Comparison of ENCODE assay signal across 8 cellular contexts in the genomic region with DNA sequence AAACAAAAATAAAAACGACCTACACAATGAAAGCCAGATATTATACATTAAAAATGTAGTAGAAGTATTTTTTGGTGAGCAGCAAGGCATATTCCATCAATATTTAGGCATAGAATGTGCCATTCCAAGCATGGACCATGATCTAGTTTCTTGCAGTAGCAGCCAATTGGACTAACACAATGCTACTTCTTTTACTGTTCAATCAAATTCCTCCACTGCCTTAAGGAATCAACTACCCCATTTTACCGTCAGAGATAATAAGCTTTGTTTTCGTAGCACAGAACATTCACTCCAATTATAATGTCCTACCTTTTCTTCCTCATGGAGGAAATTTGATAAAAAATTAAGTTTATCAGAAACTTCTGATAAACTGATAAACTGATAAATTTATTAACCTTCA. TPM values are rescaled to one million over a fixed set of nuclear protein-coding genes. Genes with fewer than 3 reads are reported as not detected.
A peak's percentile ranks its signal among the peaks of the same experiment; 100 is the strongest.
DNase-seq lines count a peak whose midpoint lies in the region; ATAC-seq, FAIRE-seq and TF ChIP-seq lines count a peak whose summit lies in the region.

No MANE protein-coding gene starts in this region.

- TF ChIP-seq CTCF in HFF-Myc (IDR thresholded peaks at IDR 0.05; ENCODE audit: low read depth, low read length, missing control alignments) (no peak), astrocyte (IDR thresholded peaks at IDR 0.05; ENCODE audit: insufficient read depth, low read depth, low read length) (no peak)

- no peak overlapping the region for H2AFZ ChIP-seq in ACC112 (ENCODE audit: low read length, unreplicated experiment)
- H2AFZ ChIP-seq in astrocyte (ENCODE audit: low read depth, low read length): no peak overlapping the region

- H3K9ac ChIP-seq in astrocyte (ENCODE audit: low read length): peak overlapping the region; percentile 99

- H3K4me2 ChIP-seq in astrocyte (ENCODE audit: low read length): peak overlapping the region; percentile 93

- H3K9me3 ChIP-seq in astrocyte (ENCODE audit: insufficient read depth, low read depth, low read length): no peaks in the 10 kb centered on the region

- no peaks in the 10 kb centered on the region for H3K27me3 Mint-ChIP-seq in astrocyte (ENCODE audit: low read depth, unreplicated experiment)

- H3K79me2 ChIP-seq in ACC112 (ENCODE audit: control insufficient read depth, insufficient read depth, low read length, unreplicated experiment) (peaks cover 64% of the 10 kb centered on the region), astrocyte (ENCODE audit: insufficient read depth, low read length) (peaks cover 69% of the 10 kb centered on the region)

- peak overlapping the region; percentile 93 for H3K4me3 Mint-ChIP-seq in astrocyte (ENCODE audit: unreplicated experiment)

- DNase-seq in HFF-Myc (ENCODE audit: extremely low read depth, low read depth): no peak
- peak; percentile 25 for DNase-seq in astrocyte (ENCODE audit: low read depth)
- peak; percentile 11 to 21 for DNase-seq in lung microvascular endothelial cell (ENCODE audit: low read depth in 2 of 2)
- DNase-seq in NCI-H1092 treated with DMSO at 0.1 percent for 48 hours (lab: John Stamatoyannopoulos, UW): no peak
- DNase-seq in RPMI8226: no peak

- H3K27ac ChIP-seq in ACC112 (ENCODE audit: low read depth, low read length) (peak overlapping the region; percentile 88), astrocyte (ENCODE audit: low read depth, low read length) (no peak overlapping the region)

- FAIRE-seq in astrocyte (lab: Jason Lieb, UNC): no peak

- no peaks in the 10 kb centered on the region for H3K36me3 ChIP-seq in ACC112 (ENCODE audit: insufficient read depth, low read length)
- H3K36me3 ChIP-seq in astrocyte (ENCODE audit: insufficient read depth, low read length): no peaks in the 10 kb centered on the region

- peaks cover 32% of the 10 kb centered on the region for H4K20me1 ChIP-seq in astrocyte (ENCODE audit: insufficient read depth, low read length)

- peak overlapping the region; percentile 94 for H3K4me3 ChIP-seq in ACC112 (ENCODE audit: low read depth, low read length)
- H3K4me3 ChIP-seq in HFF-Myc (replicated peaks; ENCODE audit: low read depth, low read length): peak overlapping the region; percentile 91
- peak overlapping the region; percentile 81 for H3K4me3 ChIP-seq in astrocyte (ENCODE audit: insufficient read depth, low read depth, low read length)

- ATAC-seq in GM21360 (IDR thresholded peaks at IDR 0.05; ENCODE audit: unreplicated experiment): no peak
- no peak for ATAC-seq in GM19463 (IDR thresholded peaks at IDR 0.05; ENCODE audit: unreplicated experiment)

- H3K4me1 ChIP-seq in ACC112 (ENCODE audit: control insufficient read depth, insufficient read depth, low read length, unreplicated experiment) (peaks cover 3% of the 10 kb centered on the region), astrocyte (ENCODE audit: insufficient read depth, low read length) (peaks cover 8% of the 10 kb centered on the region)

- no peaks in the 10 kb centered on the region for H3K27me3 ChIP-seq in ACC112 (ENCODE audit: insufficient read depth, low read length)
- H3K27me3 ChIP-seq in astrocyte (ENCODE audit: insufficient read depth, low read length): no peaks in the 10 kb centered on the region

- H3K4me1 Mint-ChIP-seq in astrocyte (ENCODE audit: low read depth, unreplicated experiment): peaks cover 11% of the 10 kb centered on the region

- H3K9me3 Mint-ChIP-seq in astrocyte (ENCODE audit: unreplicated experiment): no peaks in the 10 kb centered on the region

- H3K36me3 Mint-ChIP-seq in astrocyte (ENCODE audit: low read depth, unreplicated experiment): no peaks in the 10 kb centered on the region

- peak overlapping the region; percentile 81 for H3K27ac Mint-ChIP-seq in astrocyte (ENCODE audit: unreplicated experiment)

RNA-seq across cellular contexts. Expression of a gene that starts 1.3 kb away (rescaled TPM):
- total RNA-seq in astrocyte (25.6 and 27.9 TPM in 2 replicates), lung microvascular endothelial cell (4.6 and 7.1 TPM in 2 replicates)

RNA-seq across cellular contexts. Expression of a gene that starts 29.7 kb away (rescaled TPM):
- 38.2 and 39.7 TPM in 2 replicates for total RNA-seq in astrocyte
- 15.9 and 19.6 TPM in 2 replicates for total RNA-seq in lung microvascular endothelial cell

RNA-seq across cellular contexts. Expression of a gene that starts 33.0 kb away (rescaled TPM):
- total RNA-seq in astrocyte: 127 TPM in 2 replicates
- total RNA-seq in lung microvascular endothelial cell: 74.0 and 76.7 TPM in 2 replicates

Comparison
In these comparisons a context has a peak if more than half of its experiments do, and no peak if none do; other contexts are left out.
1. DNase-seq: peak in astrocyte (single experiment) and lung microvascular endothelial cell (2 of 2); none in HFF-Myc (single experiment), NCI-H1092 treated with DMSO at 0.1 percent for 48 hours (single experiment) and RPMI8226 (single experiment).
2. Peak in every context shown above with its lines, with median percentiles within 50 percentile points of each other: H3K4me3 ChIP-seq.